Comparison of ENCODE assay signal across 20 cellular contexts in genomic region chr11:24406389-24406788, GRCh38.
"Had no signal": no experiment of that assay in that cellular context is flagged by ENCODE, and none has a peak within 500 bp of the region (broad histone marks: within the 10 kb centered on the region; RNA-seq: fewer than 3 reads in every experiment).

No MANE protein-coding gene starts in this region.

- H3K36me3 ChIP-seq: lower lobe of right lung, right lobe of liver, stomach, thyroid gland, vagina had no signal

- H2AFZ ChIP-seq: parathyroid adenoma had no signal

- H3K4me1 ChIP-seq: lower lobe of right lung, parathyroid adenoma, right lobe of liver, stomach, thyroid gland, vagina had no signal

- H3K36me3 Mint-ChIP-seq: natural killer cell; stimulated activated effector memory CD8-positive, alpha-beta T cell treated with anti-CD3 and anti-CD28 coated beads, Interleukin-12 subunit alpha, Interleukin-12 subunit beta, amount 100 ng/mL, for 72 hours had no signal

- H3K4me3 ChIP-seq: coronary artery, lower lobe of right lung, right lobe of liver, smooth muscle cell, stomach, thyroid gland, vagina had no signal

- H3K27ac ChIP-seq: coronary artery, lower lobe of right lung, parathyroid adenoma, right lobe of liver, stomach, thyroid gland, vagina had no signal

- H3K27me3 ChIP-seq: right lobe of liver, stomach, thyroid gland, vagina had no signal

- H3K4me3 Mint-ChIP-seq: effector memory CD8-positive, alpha-beta T cell; natural killer cell; stimulated activated effector memory CD8-positive, alpha-beta T cell treated with anti-CD3 and anti-CD28 coated beads, Interleukin-12 subunit alpha, Interleukin-12 subunit beta, amount 100 ng/mL, for 72 hours had no signal

- H3K9me3 ChIP-seq: lower lobe of right lung, right lobe of liver, stomach, thyroid gland, vagina had no signal

- H3K4me1 Mint-ChIP-seq: natural killer cell; stimulated activated effector memory CD8-positive, alpha-beta T cell treated with anti-CD3 and anti-CD28 coated beads, Interleukin-12 subunit alpha, Interleukin-12 subunit beta, amount 100 ng/mL, for 72 hours had no signal

- H3K79me2 ChIP-seq: parathyroid adenoma had no signal

- DNase-seq: effector memory CD8-positive, alpha-beta T cell; foreskin fibroblast; hypothalamus; left ventricle myocardium superior; natural killer cell; right lobe of liver; stimulated activated CD4-positive, alpha-beta T cell treated with anti-CD3 and anti-CD28 coated beads, Interleukin-12 subunit alpha, Interleukin-12 subunit beta, amount 100 ng/mL, for 4 hours; stimulated activated CD4-positive, alpha-beta T cell treated with anti-CD3 and anti-CD28 coated beads, Interleukin-1b, Interleukin-23, amount 100 ng/mL, for 48 hours; stimulated activated CD4-positive, alpha-beta T cell treated with anti-CD3 and anti-CD28 coated beads, Interleukin-4, amount 100 ng/mL, for 1 hour; stimulated activated naive CD4-positive, alpha-beta T cell treated with Interleukin-2 at 50 U/mL for 16 hours; stomach; thyroid gland; trophoblast cell had no signal

- H3K4me2 ChIP-seq: smooth muscle cell had no signal

- H3K9ac ChIP-seq: parathyroid adenoma had no signal

- H3K9me3 Mint-ChIP-seq: natural killer cell had no signal

- H3K27ac Mint-ChIP-seq: effector memory CD8-positive, alpha-beta T cell; natural killer cell; progenitor cell of endocrine pancreas; stimulated activated effector memory CD8-positive, alpha-beta T cell treated with anti-CD3 and anti-CD28 coated beads, Interleukin-12 subunit alpha, Interleukin-12 subunit beta, amount 100 ng/mL, for 72 hours had no signal

- ATAC-seq: effector memory CD8-positive, alpha-beta T cell; left ventricle myocardium superior; natural killer cell; right lobe of liver; stimulated activated effector memory CD8-positive, alpha-beta T cell treated with anti-CD3 and anti-CD28 coated beads, Interleukin-12 subunit alpha, Interleukin-12 subunit beta, amount 100 ng/mL, for 72 hours had no signal

- H3K27me3 Mint-ChIP-seq: effector memory CD8-positive, alpha-beta T cell; progenitor cell of endocrine pancreas had no signal
